In the genomic region with DNA sequence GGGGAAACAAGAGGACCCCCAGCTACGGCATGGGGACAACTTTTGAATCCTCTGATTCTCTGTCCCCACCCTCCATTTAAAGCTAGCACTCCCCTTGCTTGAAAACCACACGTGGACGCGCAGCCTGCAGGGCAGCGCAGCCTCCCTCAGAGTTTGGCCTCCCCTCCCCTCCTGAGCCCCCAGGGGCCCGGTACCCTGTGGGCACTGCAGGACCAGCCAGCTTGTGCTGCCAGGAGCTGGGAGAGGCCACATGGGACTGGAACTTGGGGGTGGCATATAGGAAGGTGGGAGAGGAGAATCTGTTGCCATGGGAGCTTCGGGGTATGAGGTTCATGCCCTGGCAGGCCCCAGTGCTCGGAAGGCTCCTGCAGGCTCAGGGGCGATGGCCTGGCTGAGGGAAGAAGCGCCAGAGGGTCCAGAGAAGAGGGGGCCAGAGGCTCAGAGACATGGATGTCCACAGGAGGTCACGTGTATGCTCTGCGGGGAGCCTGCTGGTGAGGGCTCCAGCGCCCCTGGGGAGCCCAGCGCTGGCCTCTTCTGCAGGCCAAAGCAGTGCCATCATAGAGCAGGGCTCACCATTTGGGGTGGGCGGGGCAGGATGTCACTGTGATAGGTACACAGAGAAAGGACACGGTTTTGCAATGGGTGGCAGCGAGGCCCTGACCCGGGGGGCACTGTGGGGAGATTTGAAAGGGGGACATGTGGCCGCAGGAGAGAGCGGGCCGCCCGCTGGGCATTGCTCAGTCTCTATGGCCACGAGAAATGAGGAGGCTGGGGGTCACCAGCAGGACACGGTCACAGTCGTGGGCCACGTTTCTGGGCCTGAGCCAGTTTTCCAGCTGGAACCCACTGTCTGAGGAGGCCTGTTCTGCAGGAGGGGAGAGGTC, we compare ENCODE assay signal across 20 cellular contexts.
"Had no signal": no experiment of that assay in that cellular context is flagged by ENCODE, and none has a peak within 500 bp of the region (broad histone marks: within the 10 kb centered on the region; RNA-seq: fewer than 3 reads in every experiment).

No MANE protein-coding gene starts in this region.

- DNase-seq: activated CD4-positive, alpha-beta memory T cell treated with anti-CD3 and anti-CD28 coated beads, Interleukin-2, amount 10 ng/mL, durations not matched to agents 7 days and 5 days; activated CD4-positive, alpha-beta T cell treated with anti-CD3 and anti-CD28 coated beads for 36 hours; activated CD4-positive, alpha-beta T cell treated with anti-CD3 and anti-CD28 coated beads, Interleukin-2, amount 50 U/mL, for 1 hour; activated gamma-delta T cell; activated naive CD4-positive, alpha-beta T cell treated with anti-CD3 and anti-CD28 coated beads for 36 hours; activated T-cell treated with anti-CD3 and anti-CD28 coated beads for 4 hours; activated T-cell treated with anti-CD3 and anti-CD28 coated beads, Interleukin-2, amount 50 U/mL, for 48 hours; amygdala; NCI-H1092; NCI-H1417; NCI-H1930; NCI-H2171 treated with DMSO at 0.1 percent for 48 hours; NCI-H345; NCI-H524; SIG-M5; WERI-Rb-1 had no signal

- ATAC-seq: activated CD4-positive, alpha-beta T cell treated with anti-CD3 and anti-CD28 coated beads for 36 hours; activated T-helper 17 cell treated with anti-CD3 and anti-CD28 coated beads, Interleukin-2, amount 50 U/mL, for 72 hours had no signal

- H3K27ac Mint-ChIP-seq: activated CD4-positive, alpha-beta memory T cell treated with anti-CD3 and anti-CD28 coated beads, Interleukin-2, amount 10 ng/mL, durations not matched to agents 7 days and 5 days; activated CD4-positive, alpha-beta T cell treated with anti-CD3 and anti-CD28 coated beads for 36 hours; activated naive CD4-positive, alpha-beta T cell treated with anti-CD3 and anti-CD28 coated beads for 36 hours; activated naive CD8-positive, alpha-beta T cell; activated T-helper 17 cell treated with anti-CD3 and anti-CD28 coated beads, Interleukin-2, amount 50 U/mL, for 72 hours; IgD-negative memory B cell had no signal

- H3K4me2 ChIP-seq: KMS-11 had no signal

- H3K36me3 ChIP-seq: WERI-Rb-1 had no signal

- H3K4me1 Mint-ChIP-seq: activated CD4-positive, alpha-beta memory T cell treated with anti-CD3 and anti-CD28 coated beads, Interleukin-2, amount 10 ng/mL, durations not matched to agents 7 days and 5 days; activated CD4-positive, alpha-beta T cell treated with anti-CD3 and anti-CD28 coated beads for 36 hours; activated T-helper 17 cell treated with anti-CD3 and anti-CD28 coated beads, Interleukin-2, amount 50 U/mL, for 72 hours had no signal

- H3K36me3 Mint-ChIP-seq: activated naive CD8-positive, alpha-beta T cell; IgD-negative memory B cell had no signal

- H3K9me3 Mint-ChIP-seq: activated CD4-positive, alpha-beta memory T cell treated with anti-CD3 and anti-CD28 coated beads, Interleukin-2, amount 10 ng/mL, durations not matched to agents 7 days and 5 days; activated naive CD4-positive, alpha-beta T cell treated with anti-CD3 and anti-CD28 coated beads for 36 hours; activated T-helper 17 cell treated with anti-CD3 and anti-CD28 coated beads, Interleukin-2, amount 50 U/mL, for 72 hours; IgD-negative memory B cell had no signal

- H3K27ac ChIP-seq: KMS-11, WERI-Rb-1 had no signal

- H3K9ac ChIP-seq: KMS-11 had no signal

- H3K27me3 Mint-ChIP-seq: activated CD4-positive, alpha-beta memory T cell treated with anti-CD3 and anti-CD28 coated beads, Interleukin-2, amount 10 ng/mL, durations not matched to agents 7 days and 5 days; activated CD4-positive, alpha-beta T cell treated with anti-CD3 and anti-CD28 coated beads for 36 hours; activated naive CD8-positive, alpha-beta T cell; activated T-helper 17 cell treated with anti-CD3 and anti-CD28 coated beads, Interleukin-2, amount 50 U/mL, for 72 hours; IgD-negative memory B cell had no signal

- H3K4me3 Mint-ChIP-seq: activated CD4-positive, alpha-beta memory T cell treated with anti-CD3 and anti-CD28 coated beads, Interleukin-2, amount 10 ng/mL, durations not matched to agents 7 days and 5 days; activated CD4-positive, alpha-beta T cell treated with anti-CD3 and anti-CD28 coated beads for 36 hours; activated naive CD4-positive, alpha-beta T cell treated with anti-CD3 and anti-CD28 coated beads for 36 hours; activated naive CD8-positive, alpha-beta T cell; activated T-helper 17 cell treated with anti-CD3 and anti-CD28 coated beads, Interleukin-2, amount 50 U/mL, for 72 hours; IgD-negative memory B cell had no signal
